Comparison of ENCODE assay signal across 20 cellular contexts in the genomic region with DNA sequence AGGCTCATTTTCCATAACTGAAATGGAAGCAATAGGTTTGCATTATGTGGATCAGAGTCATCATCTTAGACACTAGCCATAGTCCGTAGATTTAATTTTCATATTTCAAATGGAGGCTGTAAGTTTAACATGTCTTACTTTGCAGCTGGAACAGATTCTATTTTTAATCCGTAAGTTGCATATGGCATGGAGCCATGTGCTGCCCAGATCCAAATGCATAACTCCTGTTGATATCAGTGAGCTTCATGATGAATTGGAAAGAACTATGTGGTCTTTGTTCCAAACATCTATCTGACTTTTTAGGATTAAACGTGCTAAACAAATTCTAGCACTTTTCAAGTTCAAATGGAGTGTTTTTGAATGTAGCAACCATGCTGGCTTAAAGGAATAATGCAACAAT. TPM values are rescaled to one million over a fixed set of nuclear protein-coding genes. Genes with fewer than 3 reads are reported as not detected.
"Had no signal": no experiment of that assay in that cellular context is flagged by ENCODE, and none has a peak within 500 bp of the region (broad histone marks: within the 10 kb centered on the region; RNA-seq: fewer than 3 reads in every experiment).

No MANE protein-coding gene starts in this region.

- H3K4me3 Mint-ChIP-seq: activated CD4-positive, alpha-beta memory T cell treated with anti-CD3 and anti-CD28 coated beads, Interleukin-2, amount 10 ng/mL, durations not matched to agents 7 days and 5 days; activated CD8-positive, alpha-beta memory T cell treated with anti-CD3 and anti-CD28 coated beads, Interleukin-2, amount 10 ng/mL, durations not matched to agents 7 days and 5 days; activated naive CD4-positive, alpha-beta T cell treated with anti-CD3 and anti-CD28 coated beads for 36 hours; activated T-cell treated with anti-CD3 and anti-CD28 coated beads, Interleukin-2, amount 50 U/mL, for 24 hours; dendritic cell treated with granulocyte-macrophage colony-stimulating factor and Interleukin-4, amounts not matched to agents 40 ng/mL and 50 ng/mL, for 4 days; stimulated activated naive B cell treated with anti-CD40 and anti-IgM and Interleukin-4, amounts not matched to agents 10 μg/mL and 1 μg/mL and 100 μg/mL, for 72 hours had no signal

- H3K36me3 Mint-ChIP-seq: activated CD8-positive, alpha-beta memory T cell treated with anti-CD3 and anti-CD28 coated beads, Interleukin-2, amount 10 ng/mL, durations not matched to agents 7 days and 5 days; stimulated activated naive B cell treated with anti-CD40 and anti-IgM and Interleukin-4, amounts not matched to agents 10 μg/mL and 1 μg/mL and 100 μg/mL, for 72 hours had no signal

- H3K9me3 Mint-ChIP-seq: activated CD4-positive, alpha-beta memory T cell treated with anti-CD3 and anti-CD28 coated beads, Interleukin-2, amount 10 ng/mL, durations not matched to agents 7 days and 5 days; activated naive CD4-positive, alpha-beta T cell treated with anti-CD3 and anti-CD28 coated beads for 36 hours; activated T-cell treated with anti-CD3 and anti-CD28 coated beads, Interleukin-2, amount 50 U/mL, for 24 hours; activated T-helper 2 cell treated with anti-CD3 and anti-CD28 coated beads, Interferon-gamma antibody, Interleukin-2, Interleukin-4, amounts not matched to agents 10 μg/mL and 5 μg/mL and 100 μg/mL, durations not matched to agents 14 hours and 24 hours and 36 hours; dendritic cell treated with granulocyte-macrophage colony-stimulating factor and Interleukin-4, amounts not matched to agents 40 ng/mL and 50 ng/mL, for 4 days; stimulated activated naive B cell treated with anti-CD40 and anti-IgM and Interleukin-4, amounts not matched to agents 10 μg/mL and 1 μg/mL and 100 μg/mL, for 72 hours had no signal

- H3K4me1 ChIP-seq: breast epithelium had no signal

- H3K4me1 Mint-ChIP-seq: activated CD4-positive, alpha-beta memory T cell treated with anti-CD3 and anti-CD28 coated beads, Interleukin-2, amount 10 ng/mL, durations not matched to agents 7 days and 5 days; activated CD8-positive, alpha-beta memory T cell treated with anti-CD3 and anti-CD28 coated beads, Interleukin-2, amount 10 ng/mL, durations not matched to agents 7 days and 5 days had no signal

- H3K27ac Mint-ChIP-seq: activated CD4-positive, alpha-beta memory T cell treated with anti-CD3 and anti-CD28 coated beads, Interleukin-2, amount 10 ng/mL, durations not matched to agents 7 days and 5 days; activated CD8-positive, alpha-beta memory T cell treated with anti-CD3 and anti-CD28 coated beads, Interleukin-2, amount 10 ng/mL, durations not matched to agents 7 days and 5 days; activated naive CD4-positive, alpha-beta T cell treated with anti-CD3 and anti-CD28 coated beads for 36 hours; activated T-cell treated with anti-CD3 and anti-CD28 coated beads, Interleukin-2, amount 50 U/mL, for 24 hours; activated T-helper 2 cell treated with anti-CD3 and anti-CD28 coated beads, Interferon-gamma antibody, Interleukin-2, Interleukin-4, amounts not matched to agents 10 μg/mL and 5 μg/mL and 100 μg/mL, durations not matched to agents 14 hours and 24 hours and 36 hours; dendritic cell treated with granulocyte-macrophage colony-stimulating factor and Interleukin-4, amounts not matched to agents 40 ng/mL and 50 ng/mL, for 4 days; stimulated activated naive B cell treated with anti-CD40 and anti-IgM and Interleukin-4, amounts not matched to agents 10 μg/mL and 1 μg/mL and 100 μg/mL, for 72 hours had no signal

- H3K27ac ChIP-seq: breast epithelium, spleen, tibial nerve had no signal

- DNase-seq: activated CD4-positive, alpha-beta memory T cell treated with anti-CD3 and anti-CD28 coated beads, Interleukin-2, amount 10 ng/mL, durations not matched to agents 7 days and 5 days; activated CD4-positive, alpha-beta T cell treated with anti-CD3 and anti-CD28 coated beads for 48 hours; activated CD4-positive, CD25-positive, alpha-beta regulatory T cell; activated CD8-positive, alpha-beta memory T cell treated with anti-CD3 and anti-CD28 coated beads, Interleukin-2, amount 10 ng/mL, durations not matched to agents 7 days and 5 days; activated naive CD4-positive, alpha-beta T cell treated with anti-CD3 and anti-CD28 coated beads for 36 hours; activated T-cell treated with anti-CD3 and anti-CD28 coated beads, Interleukin-2, amount 50 U/mL, for 24 hours; anterior cingulate cortex; effector CD8-positive, alpha-beta T cell; spleen; stimulated activated naive B cell treated with anti-CD40 and anti-IgM and Interleukin-4, amounts not matched to agents 10 μg/mL and 1 μg/mL and 100 μg/mL, for 72 hours; T-helper 1 cell; T1000; uterus had no signal

- H3K36me3 ChIP-seq: breast epithelium, tibial nerve, uterus had no signal

- H3K4me3 ChIP-seq: breast epithelium, lung, spleen, tibial nerve, uterus had no signal

- H3K27me3 ChIP-seq: breast epithelium, spleen, tibial nerve, uterus had no signal

- H3K27me3 Mint-ChIP-seq: activated CD4-positive, alpha-beta memory T cell treated with anti-CD3 and anti-CD28 coated beads, Interleukin-2, amount 10 ng/mL, durations not matched to agents 7 days and 5 days; activated CD8-positive, alpha-beta memory T cell treated with anti-CD3 and anti-CD28 coated beads, Interleukin-2, amount 10 ng/mL, durations not matched to agents 7 days and 5 days; activated T-cell treated with anti-CD3 and anti-CD28 coated beads, Interleukin-2, amount 50 U/mL, for 24 hours; dendritic cell treated with granulocyte-macrophage colony-stimulating factor and Interleukin-4, amounts not matched to agents 40 ng/mL and 50 ng/mL, for 4 days had no signal

- ATAC-seq: activated CD8-positive, alpha-beta memory T cell treated with anti-CD3 and anti-CD28 coated beads, Interleukin-2, amount 10 ng/mL, durations not matched to agents 7 days and 5 days; esophagus mucosa; sciatic nerve; stimulated activated naive B cell treated with anti-CD40 and anti-IgM and Interleukin-4, amounts not matched to agents 10 μg/mL and 1 μg/mL and 100 μg/mL, for 72 hours had no signal

- H3K9me3 ChIP-seq: breast epithelium, spleen, tibial nerve, uterus had no signal

RNA-seq across cellular contexts. Expression of gene MEIS1, which starts 43.4 kb away (rescaled TPM):
- total RNA-seq: activated CD4-positive, alpha-beta memory T cell treated with anti-CD3 and anti-CD28 coated beads, Interleukin-2, amount 10 ng/mL, durations not matched to agents 7 days and 5 days; activated CD8-positive, alpha-beta memory T cell treated with anti-CD3 and anti-CD28 coated beads, Interleukin-2, amount 10 ng/mL, durations not matched to agents 7 days and 5 days; activated naive CD4-positive, alpha-beta T cell treated with anti-CD3 and anti-CD28 coated beads for 36 hours; activated T-helper 2 cell treated with anti-CD3 and anti-CD28 coated beads, Interferon-gamma antibody, Interleukin-2, Interleukin-4, amounts not matched to agents 10 μg/mL and 5 μg/mL and 100 μg/mL, durations not matched to agents 14 hours and 24 hours and 36 hours had no signal
